11 cellular contexts compared by ENCODE assay signal in the genomic region with DNA sequence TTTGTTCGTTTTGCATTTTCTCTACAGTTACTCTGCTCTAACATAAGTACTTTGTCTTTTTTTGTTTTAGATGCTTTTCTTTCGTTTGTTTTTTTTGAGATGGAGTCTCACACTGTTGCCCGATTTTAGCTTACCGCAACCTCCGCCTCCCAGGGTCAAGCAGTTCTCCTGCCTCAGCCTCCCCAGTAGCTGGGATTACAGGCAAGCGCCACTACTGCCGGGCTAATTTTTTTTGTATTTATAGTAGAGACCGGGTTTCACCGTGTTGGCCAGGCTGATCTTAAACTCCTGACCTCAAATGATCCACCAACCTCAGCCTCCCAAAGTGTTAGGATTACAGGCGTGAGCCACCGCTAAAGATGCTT. TPM values are rescaled to one million over a fixed set of nuclear protein-coding genes. Genes with fewer than 3 reads are reported as not detected.
DNase-seq lines count a peak whose midpoint lies in the region; ATAC-seq lines count a peak whose summit lies in the region.
"Had no signal": no experiment of that assay in that cellular context is flagged by ENCODE, and none has a peak within 500 bp of the region (broad histone marks: within the 10 kb centered on the region; RNA-seq: fewer than 3 reads in every experiment).

No MANE protein-coding gene starts in this region.

- no peaks in the 10 kb centered on the region for H3F3A ChIP-seq in GM23248 (ENCODE audit: insufficient read depth)

- H3K27ac ChIP-seq in skeletal muscle tissue (ENCODE audit: low read depth, low read length) (peak overlapping the region; percentile 17), GM23248 (no peak overlapping the region)
- H3K27ac ChIP-seq: lower lobe of right lung had no signal

- H3K9ac ChIP-seq in skeletal muscle tissue (ENCODE audit: low read depth in 1 of 3, low read length in 3 of 3) (no peak overlapping the region), GM23248 (no peak overlapping the region)

- 90% methylated on average over 11 of the region's 11 CpGs for WGBS in GM23248 (ENCODE audit: low coverage in 1 of 2, low lambda C conversion rate in 2 of 2, missing lambda C conversion rate in 2 of 2), 2 experiments

- no peaks in the 10 kb centered on the region for H3K27me3 ChIP-seq in skeletal muscle tissue (ENCODE audit: control insufficient read depth in 3 of 3, insufficient read depth in 3 of 3, low read length in 3 of 3)
- no peaks in the 10 kb centered on the region for H3K27me3 ChIP-seq in GM23248 (replicated peaks; ENCODE audit: insufficient read depth)

- H3K4me3 Mint-ChIP-seq in T-helper 1 cell treated with Interleukin-12 subunit alpha and Interleukin-12 subunit beta and Interleukin-4 antibody, amounts not matched to agents 30 μg/mL and 1 μg/mL, for 36 hours = peak overlapping the region; percentile 98
- H3K4me3 Mint-ChIP-seq in activated CD8-positive, alpha-beta T cell treated with anti-CD3 and anti-CD28 coated beads, Interleukin-2, amount 10 ng/mL, durations not matched to agents 7 days and 5 days = peak overlapping the region; percentile 90
- peak overlapping the region in 4 of 5 donors; percentile 3 to 51 (median 42) for H3K4me3 Mint-ChIP-seq in immature natural killer cell

- H3K4me1 ChIP-seq in skeletal muscle tissue (ENCODE audit: control insufficient read depth in 3 of 3, insufficient read depth in 3 of 3, low read length in 3 of 3) (peaks cover 40 to 46% (median 46%) of the 10 kb centered on the region in 3 donors), GM23248 (ENCODE audit: insufficient read depth) (peaks cover 23% of the 10 kb centered on the region)

- in situ Hi-C loops in GM23248 (cut with MboI) = loop anchor here (10.0 kb wide), 1 partner anchor 127 kb away; no protein-coding TSS in a partner anchor

- POLR2A ChIA-PET in activated CD8-positive, alpha-beta T cell treated with anti-CD3 and anti-CD28 coated beads, Interleukin-2, amount 10 ng/mL, durations not matched to agents 7 days and 5 days (lab: Charles Lee) = interaction anchor here (0.8 to 5.8 kb wide), 4 partner anchors 13 to 283 kb away, joined by 3 to 29 read pairs (median 4); no protein-coding TSS in a partner anchor

- H3K9me3 Mint-ChIP-seq in T-helper 1 cell treated with Interleukin-12 subunit alpha and Interleukin-12 subunit beta and Interleukin-4 antibody, amounts not matched to agents 30 μg/mL and 1 μg/mL, for 36 hours = no peaks in the 10 kb centered on the region
- H3K9me3 Mint-ChIP-seq in activated CD8-positive, alpha-beta T cell treated with anti-CD3 and anti-CD28 coated beads, Interleukin-2, amount 10 ng/mL, durations not matched to agents 7 days and 5 days (ENCODE audit: insufficient read depth) = no peaks in the 10 kb centered on the region
- no peaks in the 10 kb centered on the region for H3K9me3 Mint-ChIP-seq in immature natural killer cell

- peaks cover 73% of the 10 kb centered on the region for H3K79me2 ChIP-seq in GM23248 (ENCODE audit: insufficient read depth)

- no peaks in the 10 kb centered on the region for H3K9me3 ChIP-seq in skeletal muscle tissue (ENCODE audit: control insufficient read depth in 3 of 3, low read length in 3 of 3)
- H3K9me3 ChIP-seq in GM23248 (ENCODE audit: low read depth) = no peaks in the 10 kb centered on the region
- H3K9me3 ChIP-seq: lower lobe of right lung had no signal

- no peaks in the 10 kb centered on the region for H4K20me1 ChIP-seq in GM23248 (ENCODE audit: insufficient read depth)

- no peak overlapping the region for H3K4me2 ChIP-seq in GM23248 (ENCODE audit: unreplicated experiment)

- H3K36me3 ChIP-seq in skeletal muscle tissue (ENCODE audit: control insufficient read depth in 3 of 3, insufficient read depth in 3 of 3, low read length in 3 of 3) (no peaks in the 10 kb centered on the region), GM23248 (ENCODE audit: low read depth) (no peaks in the 10 kb centered on the region)
- H3K36me3 ChIP-seq: lower lobe of right lung had no signal

- H3K27ac Mint-ChIP-seq in T-helper 1 cell treated with Interleukin-12 subunit alpha and Interleukin-12 subunit beta and Interleukin-4 antibody, amounts not matched to agents 30 μg/mL and 1 μg/mL, for 36 hours = peak overlapping the region; percentile 26
- no peak overlapping the region for H3K27ac Mint-ChIP-seq in activated CD8-positive, alpha-beta T cell treated with anti-CD3 and anti-CD28 coated beads, Interleukin-2, amount 10 ng/mL, durations not matched to agents 7 days and 5 days
- no peak overlapping the region for H3K27ac Mint-ChIP-seq in immature natural killer cell

- H3K27me3 Mint-ChIP-seq in T-helper 1 cell treated with Interleukin-12 subunit alpha and Interleukin-12 subunit beta and Interleukin-4 antibody, amounts not matched to agents 30 μg/mL and 1 μg/mL, for 36 hours (ENCODE audit: low read depth) = no peaks in the 10 kb centered on the region
- no peaks in the 10 kb centered on the region for H3K27me3 Mint-ChIP-seq in activated CD8-positive, alpha-beta T cell treated with anti-CD3 and anti-CD28 coated beads, Interleukin-2, amount 10 ng/mL, durations not matched to agents 7 days and 5 days (ENCODE audit: low read depth)
- peaks cover 0 to 2% (median 0%) of the 10 kb centered on the region in 3 donors for H3K27me3 Mint-ChIP-seq in immature natural killer cell (ENCODE audit: low read depth in 3 of 3)

- H3K4me1 Mint-ChIP-seq in T-helper 1 cell treated with Interleukin-12 subunit alpha and Interleukin-12 subunit beta and Interleukin-4 antibody, amounts not matched to agents 30 μg/mL and 1 μg/mL, for 36 hours (ENCODE audit: low read depth) = peaks cover 47% of the 10 kb centered on the region
- peaks cover 47% of the 10 kb centered on the region for H3K4me1 Mint-ChIP-seq in activated CD8-positive, alpha-beta T cell treated with anti-CD3 and anti-CD28 coated beads, Interleukin-2, amount 10 ng/mL, durations not matched to agents 7 days and 5 days (ENCODE audit: low read depth)
- H3K4me1 Mint-ChIP-seq in immature natural killer cell = peaks cover 44 to 52% of the 10 kb centered on the region in 2 donors

- H3K9me2 ChIP-seq in GM23248 (ENCODE audit: insufficient read depth) = no peaks in the 10 kb centered on the region

- H2AFZ ChIP-seq in GM23248 = no peak overlapping the region

- CTCF ChIA-PET in activated CD8-positive, alpha-beta T cell treated with anti-CD3 and anti-CD28 coated beads, Interleukin-2, amount 10 ng/mL, durations not matched to agents 7 days and 5 days (lab: Charles Lee) = interaction anchor here (0.7 to 7.7 kb wide), 12 partner anchors 12 to 514 kb away, joined by 3 to 174 read pairs (median 8); a partner anchor contains a TSS

- no peak for ATAC-seq in activated CD8-positive, alpha-beta T cell treated with anti-CD3 and anti-CD28 coated beads, Interleukin-2, amount 10 ng/mL, durations not matched to agents 7 days and 5 days
- ATAC-seq in GM19397 (IDR thresholded peaks at IDR 0.05; ENCODE audit: unreplicated experiment) = no peak
- ATAC-seq: lower lobe of right lung had no signal

- no peak for DNase-seq in T-helper 1 cell
- no peak for DNase-seq in activated CD8-positive, alpha-beta T cell treated with anti-CD3 and anti-CD28 coated beads, Interleukin-2, amount 10 ng/mL, durations not matched to agents 7 days and 5 days
- no peak for DNase-seq in immature natural killer cell
- no peak for DNase-seq in NCI-H1694 treated with DMSO at 0.1 percent for 48 hours (lab: John Stamatoyannopoulos, UW)
- no peak for DNase-seq in GM23248
- DNase-seq: cortex of kidney, lower lobe of right lung, NCI-H2081 had no signal

- no peak overlapping the region for H3K4me3 ChIP-seq in skeletal muscle tissue (ENCODE audit: low read length in 3 of 3)
- H3K4me3 ChIP-seq in GM23248 = no peak overlapping the region

- no peaks in the 10 kb centered on the region for H3K36me3 Mint-ChIP-seq in T-helper 1 cell treated with Interleukin-12 subunit alpha and Interleukin-12 subunit beta and Interleukin-4 antibody, amounts not matched to agents 30 μg/mL and 1 μg/mL, for 36 hours (ENCODE audit: low read depth)
- peaks cover 7% of the 10 kb centered on the region for H3K36me3 Mint-ChIP-seq in activated CD8-positive, alpha-beta T cell treated with anti-CD3 and anti-CD28 coated beads, Interleukin-2, amount 10 ng/mL, durations not matched to agents 7 days and 5 days (ENCODE audit: low read depth)
- H3K36me3 Mint-ChIP-seq in immature natural killer cell = no peaks in the 10 kb centered on the region

RNA-seq across cellular contexts. Expression of a gene that starts 2.7 kb away (rescaled TPM):
- total RNA-seq in activated CD8-positive, alpha-beta T cell treated with anti-CD3 and anti-CD28 coated beads, Interleukin-2, amount 10 ng/mL, durations not matched to agents 7 days and 5 days = 10 to 100 TPM; 18.8 to 21.8 TPM
- polyA plus RNA-seq in immature natural killer cell = 1 to 10 TPM; 2.0 to 7.2 (median 3.4) TPM
- total RNA-seq in skeletal muscle tissue = 24.0 TPM
- 17.9 and 19.5 TPM in 2 replicates for total RNA-seq in GM23248 (2014; rRNA removed; shearing (Covaris generic))
- 5.4 and 5.6 TPM in 2 replicates for polyA plus RNA-seq in GM23248 (2016; fragmentation: Nextera tagmentation; extraction: Ambion mirVana)

Comparison
In these comparisons a context has a peak if more than half of its experiments do, and no peak if none do; other contexts are left out.
1. H3K4me3 Mint-ChIP-seq: peak in every context shown above with its lines; median percentile 98 in T-helper 1 cell treated with Interleukin-12 subunit alpha and Interleukin-12 subunit beta and Interleukin-4 antibody, amounts not matched to agents 30 μg/mL and 1 μg/mL, for 36 hours; 90 in activated CD8-positive, alpha-beta T cell treated with anti-CD3 and anti-CD28 coated beads, Interleukin-2, amount 10 ng/mL, durations not matched to agents 7 days and 5 days; 42 in immature natural killer cell.